25 cellular contexts compared by ENCODE assay signal in the genomic region with DNA sequence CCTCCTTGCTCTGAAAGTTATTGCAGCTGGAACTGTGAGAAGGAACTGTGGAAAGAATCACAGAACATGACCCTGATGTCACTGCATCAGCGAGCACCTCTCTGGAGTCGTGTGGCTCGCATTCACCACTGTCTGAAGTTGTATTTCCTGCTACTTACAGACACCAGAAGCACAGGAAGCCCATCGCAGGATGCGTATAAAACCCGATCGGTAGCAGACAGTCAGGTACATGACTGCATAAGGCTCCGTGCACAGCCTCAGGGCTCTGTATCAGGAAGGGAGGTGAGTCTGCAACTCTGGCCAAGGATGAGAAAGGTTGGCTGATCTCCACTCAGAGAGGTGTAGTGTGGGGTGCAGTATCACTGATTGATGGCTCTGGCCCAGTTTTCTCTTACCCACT.
"Had no signal": no experiment of that assay in that cellular context is flagged by ENCODE, and none has a peak within 500 bp of the region (broad histone marks: within the 10 kb centered on the region; RNA-seq: fewer than 3 reads in every experiment).

No MANE protein-coding gene starts in this region.

- H3K27ac Mint-ChIP-seq: mesothelial cell of epicardium, naive B cell had no signal

- ATAC-seq: gastrocnemius medialis, left colon, left lung, left ventricle myocardium superior, lower lobe of right lung, mucosa of descending colon had no signal

- H3K4me1 ChIP-seq: gastrocnemius medialis, left lung, lower lobe of right lung had no signal

- H3K27me3 Mint-ChIP-seq: naive B cell had no signal

- H3K4me1 Mint-ChIP-seq: immature natural killer cell, mesothelial cell of epicardium, naive B cell had no signal

- DNase-seq: dermis blood vessel endothelial cell; dorsolateral prefrontal cortex; effector CD4-positive, alpha-beta T cell; effector memory CD4-positive, alpha-beta T cell; esophagus squamous epithelium; foreskin fibroblast; foreskin melanocyte; gastrocnemius medialis; glutamatergic neuron; head of caudate nucleus; hypothalamus; immature natural killer cell; islet precursor cell; kidney; kidney glomerular epithelial cell; left colon; left lung; left ventricle myocardium superior; lower lobe of right lung; mesenchymal stem cell; mucosa of descending colon; naive B cell had no signal

- H3K9me3 Mint-ChIP-seq: immature natural killer cell, mesothelial cell of epicardium had no signal

- H3K27ac ChIP-seq: coronary artery, dorsolateral prefrontal cortex, esophagus squamous epithelium, gastrocnemius medialis, hepatocyte, left lung, lower lobe of right lung had no signal

- H3K79me2 ChIP-seq: hepatocyte had no signal

- H3K9me3 ChIP-seq: esophagus squamous epithelium, gastrocnemius medialis, left lung, lower lobe of right lung, mucosa of descending colon had no signal

- H3K4me3 ChIP-seq: coronary artery, dorsolateral prefrontal cortex, esophagus squamous epithelium, gastrocnemius medialis, hepatocyte, left lung, lower lobe of right lung, mucosa of descending colon had no signal

- H3K36me3 Mint-ChIP-seq: naive B cell had no signal

- H2AFZ ChIP-seq: hepatocyte had no signal

- H3K27me3 ChIP-seq: dorsolateral prefrontal cortex, esophagus squamous epithelium, gastrocnemius medialis, hepatocyte, left lung had no signal

- H3K36me3 ChIP-seq: gastrocnemius medialis had no signal

- H3K4me2 ChIP-seq: hepatocyte had no signal

- H3K4me3 Mint-ChIP-seq: immature natural killer cell, mesothelial cell of epicardium, naive B cell had no signal
